Comparison of ENCODE assay signal across 10 cellular contexts in the genomic region with DNA sequence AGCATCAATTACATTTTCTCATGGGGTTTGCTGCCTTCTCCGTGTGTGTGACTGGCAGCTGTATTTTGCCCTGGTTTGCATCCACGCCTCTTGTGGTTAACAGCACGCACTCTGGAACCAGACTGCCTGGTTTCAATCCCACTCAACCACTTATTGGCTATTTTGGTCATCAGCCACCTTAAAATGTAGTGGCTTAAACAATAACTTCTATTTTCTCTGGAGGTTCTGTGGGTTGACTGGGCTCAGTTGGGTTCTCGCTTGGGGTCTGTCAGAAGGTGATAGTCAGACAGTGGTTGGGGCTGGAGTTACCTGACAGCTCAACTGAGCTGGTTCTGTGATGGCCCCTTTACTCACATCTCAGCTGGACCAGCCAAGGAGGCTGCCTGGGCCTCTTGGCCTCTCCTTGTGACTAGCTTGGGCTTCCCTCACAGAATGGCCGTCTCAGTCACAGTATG. TPM values are rescaled to one million over a fixed set of nuclear protein-coding genes. Genes with fewer than 3 reads are reported as not detected.
DNase-seq lines count a peak whose midpoint lies in the region; ATAC-seq and TF ChIP-seq lines count a peak whose summit lies in the region.
"Had no signal": no experiment of that assay in that cellular context is flagged by ENCODE, and none has a peak within 500 bp of the region (broad histone marks: within the 10 kb centered on the region; RNA-seq: fewer than 3 reads in every experiment).

No MANE protein-coding gene starts in this region.

- H3K9me3 Mint-ChIP-seq in activated naive CD4-positive, alpha-beta T cell treated with anti-CD3 and anti-CD28 coated beads, Interleukin-2, amount 50 U/mL, for 72 hours = no peaks in the 10 kb centered on the region

- peaks cover 5 to 27% of the 10 kb centered on the region in 2 donors for H3K36me3 Mint-ChIP-seq in activated naive CD4-positive, alpha-beta T cell treated with anti-CD3 and anti-CD28 coated beads, Interleukin-2, amount 50 U/mL, for 72 hours

- peaks cover 5% of the 10 kb centered on the region for H4K20me1 ChIP-seq in smooth muscle cell (ENCODE audit: low read depth)

- no peaks in the 10 kb centered on the region for H3K36me3 ChIP-seq in smooth muscle cell (ENCODE audit: low read depth)

- peak; percentile 50 for ATAC-seq in HG02588 (IDR thresholded peaks at IDR 0.05; ENCODE audit: unreplicated experiment)
- ATAC-seq in activated naive CD4-positive, alpha-beta T cell treated with anti-CD3 and anti-CD28 coated beads, Interleukin-2, amount 50 U/mL, for 72 hours = peak; percentile 23 to 49

- H3K27ac ChIP-seq in smooth muscle cell (ENCODE audit: low read depth) = no peak overlapping the region
- H3K27ac ChIP-seq: neutrophil had no signal

- H3K79me2 ChIP-seq in smooth muscle cell (ENCODE audit: low read depth) = no peaks in the 10 kb centered on the region

- no peaks in the 10 kb centered on the region for H3K27me3 ChIP-seq in smooth muscle cell (ENCODE audit: low read depth)
- H3K27me3 ChIP-seq: neutrophil had no signal

- TF ChIP-seq CTCF in GM10266 (IDR thresholded peaks at IDR 0.05; ENCODE audit: control insufficient read depth, insufficient read depth, low read depth, missing control alignments) (no peak), smooth muscle cell (IDR thresholded peaks at IDR 0.05; ENCODE audit: borderline replicate concordance, insufficient read depth, poor library complexity, severe bottlenecking) (no peak)

- 66% methylated on average over 5 of the region's 5 CpGs for WGBS in smooth muscle cell (ENCODE audit: low lambda C conversion rate)

- peak; percentile 38 for DNase-seq in GM10266 (ENCODE audit: extremely low spot score)
- peak in 1 of 2 donors; percentile 35 for DNase-seq in activated naive CD4-positive, alpha-beta T cell treated with anti-CD3 and anti-CD28 coated beads, Interleukin-2, amount 50 U/mL, for 72 hours (ENCODE audit: low spot score in 2 of 2)
- peak; percentile 42 for DNase-seq in posterior vena cava (ENCODE audit: low spot score)
- DNase-seq in smooth muscle cell (lab: John Stamatoyannopoulos, UW; ENCODE audit: unreplicated experiment) = no peak
- no peak for DNase-seq in NCI-H2227 treated with DMSO at 0.1 percent for 48 hours (lab: John Stamatoyannopoulos, UW)
- no peak for DNase-seq in SHP77 treated with DMSO at 0.1 percent for 48 hours (lab: John Stamatoyannopoulos, UW)
- no peak for DNase-seq in SKM-1 treated with dmso at 0.1 percent for 144 hours (lab: John Stamatoyannopoulos, UW; ENCODE audit: unreplicated experiment)
- DNase-seq: NCI-H2081 had no signal

- no peak overlapping the region for H3K4me2 ChIP-seq in smooth muscle cell

- intact Hi-C loops in posterior vena cava (cut with DNase I) = no loop called here

- no peaks in the 10 kb centered on the region for H3K9me3 ChIP-seq in smooth muscle cell (replicated peaks; ENCODE audit: low read depth)
- H3K9me3 ChIP-seq: neutrophil had no signal

- H3K4me3 ChIP-seq in smooth muscle cell = no peak overlapping the region

- peaks cover 5% of the 10 kb centered on the region for H3K4me1 ChIP-seq in smooth muscle cell (ENCODE audit: low read depth)

- H3K9ac ChIP-seq in smooth muscle cell (ENCODE audit: low read depth) = no peak overlapping the region

- peak overlapping the region; percentile 98 to 100 for H3K27ac Mint-ChIP-seq in activated naive CD4-positive, alpha-beta T cell treated with anti-CD3 and anti-CD28 coated beads, Interleukin-2, amount 50 U/mL, for 72 hours

- H3F3A ChIP-seq in smooth muscle cell (ENCODE audit: low read depth) = peaks cover 5% of the 10 kb centered on the region

- no peak overlapping the region for H2AFZ ChIP-seq in smooth muscle cell (ENCODE audit: low read depth)

RNA-seq across cellular contexts. Expression of a gene that starts 36.8 kb away (rescaled TPM):
- total RNA-seq in activated naive CD4-positive, alpha-beta T cell treated with anti-CD3 and anti-CD28 coated beads, Interleukin-2, amount 50 U/mL, for 72 hours = 10 to 100 TPM; 25.3 to 60.0 TPM
- total RNA-seq in posterior vena cava (10 to 100 TPM; 21.3 to 22.5 TPM), smooth muscle cell (11.5 TPM in 2 replicates)
- 15.8 and 19.2 TPM in 2 replicates for polyA plus RNA-seq in smooth muscle cell

RNA-seq across cellular contexts. Expression of a gene that starts 41.7 kb away (rescaled TPM):
- total RNA-seq in activated naive CD4-positive, alpha-beta T cell treated with anti-CD3 and anti-CD28 coated beads, Interleukin-2, amount 50 U/mL, for 72 hours = 1 to 10 TPM in 1 of 2 donors, under 1 TPM in 1; 0.55 to 1.4 TPM
- 1 to 10 TPM in 1 of 2 donors, under 1 TPM in 1; 0.71 to 1.3 TPM for total RNA-seq in posterior vena cava
- total RNA-seq in smooth muscle cell = 0.04 and 0.13 TPM in 2 replicates
- polyA plus RNA-seq in smooth muscle cell = 0.08 and 1.1 TPM in 2 replicates

Comparison
In these comparisons a context has a peak if more than half of its experiments do, and no peak if none do; other contexts are left out.
1. DNase-seq: peak in GM10266 (single experiment) and posterior vena cava (single experiment); none in smooth muscle cell (single experiment), NCI-H2227 treated with DMSO at 0.1 percent for 48 hours (single experiment), SHP77 treated with DMSO at 0.1 percent for 48 hours (single experiment) and SKM-1 treated with dmso at 0.1 percent for 144 hours (single experiment).